3 cellular contexts compared by ENCODE assay signal in the genomic region with DNA sequence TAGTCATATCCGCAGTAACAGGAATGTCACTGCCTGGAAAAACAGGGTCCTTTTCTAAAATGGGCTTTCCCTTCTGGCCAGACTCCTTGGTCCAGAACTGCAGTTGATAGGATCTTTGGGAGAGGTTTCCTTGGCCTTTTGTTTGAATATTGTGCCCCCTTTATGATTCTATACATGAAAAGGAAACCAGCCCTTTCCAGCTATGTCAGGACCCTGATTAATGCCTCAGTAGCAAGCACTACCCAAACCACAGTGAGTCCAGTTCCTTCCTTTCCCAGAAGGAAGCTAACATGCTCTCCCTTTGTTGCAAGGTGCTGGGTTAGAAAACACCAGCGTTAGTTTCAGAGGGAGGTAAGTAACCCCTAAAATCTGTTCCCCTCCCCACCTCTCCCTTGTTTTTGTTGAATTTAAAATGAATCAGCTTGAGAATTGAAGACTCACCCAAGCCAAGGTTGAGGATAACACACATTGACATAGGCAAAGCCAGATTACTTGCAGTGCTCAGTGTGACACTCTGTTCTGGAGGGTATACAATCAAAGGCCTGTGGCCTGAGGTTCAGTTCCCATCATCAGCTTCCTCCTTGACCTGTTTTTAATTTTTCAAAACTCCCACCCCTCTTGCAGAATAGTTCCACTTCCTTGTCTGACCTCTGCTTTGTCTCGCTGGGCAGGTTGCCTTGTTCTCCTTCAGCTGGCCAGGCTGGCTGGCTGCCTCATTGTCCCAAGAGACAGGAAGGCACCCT.
TF ChIP-seq lines count a peak whose summit lies in the region.

No MANE protein-coding gene starts in this region.

TF ChIP-seq in A549, 52 proteins besides CTCF, POLR2A, EP300 and RAD21 (continued from another document):
- no peak for TF ChIP-seq CHD2 (IDR thresholded peaks at IDR 0.05; ENCODE audit: low read length, partially characterized antibody)
- TF ChIP-seq, protein P1, sequence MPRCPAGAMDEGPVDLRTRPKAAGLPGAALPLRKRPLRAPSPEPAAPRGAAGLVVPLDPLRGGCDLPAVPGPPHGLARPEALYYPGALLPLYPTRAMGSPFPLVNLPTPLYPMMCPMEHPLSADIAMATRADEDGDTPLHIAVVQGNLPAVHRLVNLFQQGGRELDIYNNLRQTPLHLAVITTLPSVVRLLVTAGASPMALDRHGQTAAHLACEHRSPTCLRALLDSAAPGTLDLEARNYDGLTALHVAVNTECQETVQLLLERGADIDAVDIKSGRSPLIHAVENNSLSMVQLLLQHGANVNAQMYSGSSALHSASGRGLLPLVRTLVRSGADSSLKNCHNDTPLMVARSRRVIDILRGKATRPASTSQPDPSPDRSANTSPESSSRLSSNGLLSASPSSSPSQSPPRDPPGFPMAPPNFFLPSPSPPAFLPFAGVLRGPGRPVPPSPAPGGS (IDR thresholded peaks at IDR 0.05) = no peak
- no peak for TF ChIP-seq FOSL2 (IDR thresholded peaks at IDR 0.05)
- TF ChIP-seq FOSL2 (CRISPR knock-in tag; IDR thresholded peaks at IDR 0.05) = no peak
- no peak for TF ChIP-seq TP53 (CRISPR knock-in tag; IDR thresholded peaks at IDR 0.05)
- TF ChIP-seq FOXS1 (CRISPR knock-in tag; IDR thresholded peaks at IDR 0.05) = no peak
- TF ChIP-seq SREBF2 (IDR thresholded peaks at IDR 0.05) = no peak
- TF ChIP-seq, protein P2, sequence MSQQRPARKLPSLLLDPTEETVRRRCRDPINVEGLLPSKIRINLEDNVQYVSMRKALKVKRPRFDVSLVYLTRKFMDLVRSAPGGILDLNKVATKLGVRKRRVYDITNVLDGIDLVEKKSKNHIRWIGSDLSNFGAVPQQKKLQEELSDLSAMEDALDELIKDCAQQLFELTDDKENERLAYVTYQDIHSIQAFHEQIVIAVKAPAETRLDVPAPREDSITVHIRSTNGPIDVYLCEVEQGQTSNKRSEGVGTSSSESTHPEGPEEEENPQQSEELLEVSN (IDR thresholded peaks at IDR 0.05; ENCODE audit: borderline replicate concordance, low read depth) = no peak
- TF ChIP-seq CHD4 (IDR thresholded peaks at IDR 0.05; ENCODE audit: borderline replicate concordance) = no peak
- TF ChIP-seq, protein P3, sequence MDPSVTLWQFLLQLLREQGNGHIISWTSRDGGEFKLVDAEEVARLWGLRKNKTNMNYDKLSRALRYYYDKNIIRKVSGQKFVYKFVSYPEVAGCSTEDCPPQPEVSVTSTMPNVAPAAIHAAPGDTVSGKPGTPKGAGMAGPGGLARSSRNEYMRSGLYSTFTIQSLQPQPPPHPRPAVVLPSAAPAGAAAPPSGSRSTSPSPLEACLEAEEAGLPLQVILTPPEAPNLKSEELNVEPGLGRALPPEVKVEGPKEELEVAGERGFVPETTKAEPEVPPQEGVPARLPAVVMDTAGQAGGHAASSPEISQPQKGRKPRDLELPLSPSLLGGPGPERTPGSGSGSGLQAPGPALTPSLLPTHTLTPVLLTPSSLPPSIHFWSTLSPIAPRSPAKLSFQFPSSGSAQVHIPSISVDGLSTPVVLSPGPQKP (IDR thresholded peaks at IDR 0.05; ENCODE audit: low read depth, low read length) = no peak
- TF ChIP-seq NFE2L2 (conservative IDR thresholded peaks at IDR 0.05; ENCODE audit: low read length) = no peak
- no peak for TF ChIP-seq BHLHE40 (IDR thresholded peaks at IDR 0.05; ENCODE audit: low read depth, low read length)

TF ChIP-seq in GM12891, 5 proteins besides CTCF, POLR2A, EP300 and RAD21 (continued from another document):
- no peak for TF ChIP-seq POU2F2 (IDR thresholded peaks at IDR 0.05; ENCODE audit: low read depth, low read length)

TF ChIP-seq in endothelial cell of umbilical vein, 7 proteins besides CTCF, POLR2A, EP300 and RAD21:
- TF ChIP-seq, protein P4, sequence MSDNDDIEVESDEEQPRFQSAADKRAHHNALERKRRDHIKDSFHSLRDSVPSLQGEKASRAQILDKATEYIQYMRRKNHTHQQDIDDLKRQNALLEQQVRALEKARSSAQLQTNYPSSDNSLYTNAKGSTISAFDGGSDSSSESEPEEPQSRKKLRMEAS (IDR thresholded peaks at IDR 0.05; ENCODE audit: insufficient read depth, insufficient read length) = no peak
- TF ChIP-seq GATA2 (IDR thresholded peaks at IDR 0.05; ENCODE audit: insufficient read depth, insufficient read length, low read depth, low read length) (peak; percentile 80), JUN (IDR thresholded peaks at IDR 0.05; ENCODE audit: borderline replicate concordance, insufficient read depth, insufficient read length, low read depth) (no peak), EZH2 (IDR thresholded peaks at IDR 0.05; ENCODE audit: borderline replicate concordance, low read depth, low read length, severe bottlenecking) (no peak), POLR2AphosphoS5 (IDR thresholded peaks at IDR 0.05; ENCODE audit: insufficient read depth, low read depth, low read length) (no peak), FOS (IDR thresholded peaks at IDR 0.05; ENCODE audit: borderline replicate concordance, insufficient read depth, low read length) (peak; percentile 41), MYC (IDR thresholded peaks at IDR 0.05; ENCODE audit: low read depth, low read length) (no peak)
TF ChIP-seq in endothelial cell of umbilical vein: peak in this region for 2.
